ENCODE assay signal across 8 cellular contexts in the genomic region with DNA sequence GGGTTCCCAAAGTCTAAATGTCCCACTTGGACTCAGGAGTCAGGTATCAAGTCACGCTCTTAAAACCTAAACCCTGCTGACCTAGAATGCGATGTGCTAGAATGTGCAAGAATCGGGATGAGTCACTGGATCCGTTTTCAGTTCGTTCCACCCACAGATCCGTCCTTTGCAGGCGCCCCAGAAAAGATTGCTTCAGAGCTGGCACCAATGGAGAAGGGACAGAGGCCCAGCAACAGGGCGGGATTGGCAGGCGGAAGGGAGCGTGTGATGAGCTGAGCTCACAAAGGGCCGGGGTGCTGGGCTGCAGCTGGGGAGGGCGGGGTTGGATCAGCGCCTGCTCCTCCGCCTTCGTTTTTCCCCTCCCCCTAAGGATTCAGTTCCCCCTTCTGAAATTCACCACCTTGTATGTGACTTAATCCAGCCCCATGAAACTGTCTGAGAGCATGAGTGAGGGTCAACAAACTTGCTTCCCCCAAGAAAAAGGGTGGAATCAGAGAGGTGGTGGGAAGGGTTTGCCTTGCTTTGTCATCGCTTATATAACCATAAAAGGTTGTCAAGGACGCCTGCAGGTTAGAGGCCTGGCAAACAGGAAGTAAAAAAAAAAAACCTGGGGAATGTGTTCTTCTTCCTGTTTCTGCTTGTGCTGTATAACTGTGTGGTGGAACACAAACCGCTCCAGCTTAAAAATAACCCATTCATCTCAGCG. TPM values are rescaled to one million over a fixed set of nuclear protein-coding genes. Genes with fewer than 3 reads are reported as not detected.
DNase-seq lines count a peak whose midpoint lies in the region; ATAC-seq and TF ChIP-seq lines count a peak whose summit lies in the region.

No MANE protein-coding gene starts in this region.

- no peaks in the 10 kb centered on the region for H3K9me3 Mint-ChIP-seq in activated CD8-positive, alpha-beta memory T cell treated with anti-CD3 and anti-CD28 coated beads, Interleukin-2, amount 10 ng/mL, durations not matched to agents 7 days and 5 days (ENCODE audit: low read depth)
- H3K9me3 Mint-ChIP-seq in naive B cell, result peaks cover 0 to 10% (median 3%) of the 10 kb centered on the region in 7 donors

- TF ChIP-seq CTCF in BJ (IDR thresholded peaks at IDR 0.05; ENCODE audit: insufficient read depth, low read depth, low read length) (no peak), GM20000 (IDR thresholded peaks at IDR 0.05; ENCODE audit: extremely low read depth, missing control alignments) (no peak)

- DNase-seq in BJ (ENCODE audit: low read depth), result peak; percentile 99
- peak; percentile 76 for DNase-seq in GM20000 (ENCODE audit: low spot score)
- peak; percentile 100 for DNase-seq in HT1080 (ENCODE audit: low read depth)
- peak; percentile 98 for DNase-seq in activated CD8-positive, alpha-beta memory T cell treated with anti-CD3 and anti-CD28 coated beads, Interleukin-2, amount 10 ng/mL, durations not matched to agents 7 days and 5 days
- DNase-seq in naive B cell, result peak; percentile 92
- DNase-seq in stimulated activated naive CD8-positive, alpha-beta T cell treated with anti-CD3 and anti-CD28 coated beads, Interleukin-15, Interleukin-2, amounts not matched to agents 100 U/mL and 50 U/mL, for 24 hours, result peak; percentile 93
- no peak for DNase-seq in MV-4-11 (lab: John Stamatoyannopoulos, UW)

- peaks cover 22% of the 10 kb centered on the region for H3K36me3 Mint-ChIP-seq in activated CD8-positive, alpha-beta memory T cell treated with anti-CD3 and anti-CD28 coated beads, Interleukin-2, amount 10 ng/mL, durations not matched to agents 7 days and 5 days
- H3K36me3 Mint-ChIP-seq in naive B cell, result peaks cover 20 to 21% of the 10 kb centered on the region in 2 donors

- H3K27me3 ChIP-seq in BJ (ENCODE audit: control insufficient read depth, insufficient read depth, low read length), result no peaks in the 10 kb centered on the region

- CTCF ChIA-PET in BJ (lab: Yijun Ruan, JAX), result interaction anchor here (1.4 to 4.3 kb wide), 3 partner anchors 10 to 22 kb away, joined by 4 to 35 read pairs (median 10); no protein-coding TSS in a partner anchor
- CTCF ChIA-PET in activated CD8-positive, alpha-beta memory T cell treated with anti-CD3 and anti-CD28 coated beads, Interleukin-2, amount 10 ng/mL, durations not matched to agents 7 days and 5 days (lab: Charles Lee), result interaction anchor here (5.1 to 25.8 kb wide), 3 partner anchors 10 to 24 kb away, joined by 20 to 553 read pairs (median 60); no protein-coding TSS in a partner anchor

- peaks cover 4% of the 10 kb centered on the region for H3K27me3 Mint-ChIP-seq in activated CD8-positive, alpha-beta memory T cell treated with anti-CD3 and anti-CD28 coated beads, Interleukin-2, amount 10 ng/mL, durations not matched to agents 7 days and 5 days
- H3K27me3 Mint-ChIP-seq in naive B cell, result peaks cover 0 to 10% (median 3%) of the 10 kb centered on the region in 3 donors

- POLR2A ChIA-PET in BJ (lab: Charles Lee), result interaction anchor here (0.6 to 1.9 kb wide), 4 partner anchors 13 to 1751 kb away, joined by 3 to 5 read pairs (median 4); no protein-coding TSS in a partner anchor

- peak overlapping the region; percentile 100 for H3K27ac Mint-ChIP-seq in activated CD8-positive, alpha-beta memory T cell treated with anti-CD3 and anti-CD28 coated beads, Interleukin-2, amount 10 ng/mL, durations not matched to agents 7 days and 5 days
- H3K27ac Mint-ChIP-seq in naive B cell, result peak overlapping the region; percentile 92 to 100 (median 96)

- peaks cover 83% of the 10 kb centered on the region for H3K4me1 Mint-ChIP-seq in activated CD8-positive, alpha-beta memory T cell treated with anti-CD3 and anti-CD28 coated beads, Interleukin-2, amount 10 ng/mL, durations not matched to agents 7 days and 5 days
- H3K4me1 Mint-ChIP-seq in naive B cell, result peaks cover 79 to 92% (median 87%) of the 10 kb centered on the region in 3 donors

- H3K36me3 ChIP-seq in BJ (ENCODE audit: control insufficient read depth, insufficient read depth, low read length), result peaks cover 3% of the 10 kb centered on the region; the same call in 1 of the 2 replicates

- H3K4me3 ChIP-seq in BJ (ENCODE audit: low read depth, low read length), result peak overlapping the region; percentile 22; the same call in 1 of the 2 replicates

- peak; percentile 72 for ATAC-seq in activated CD8-positive, alpha-beta memory T cell treated with anti-CD3 and anti-CD28 coated beads, Interleukin-2, amount 10 ng/mL, durations not matched to agents 7 days and 5 days
- ATAC-seq in esophagus mucosa (peak; percentile 82), naive B cell (ENCODE audit: low read depth in 2 of 2) (peak; percentile 71 to 72)
- peak; percentile 67 for ATAC-seq in stimulated activated naive CD8-positive, alpha-beta T cell treated with anti-CD3 and anti-CD28 coated beads, Interleukin-15, Interleukin-2, amounts not matched to agents 100 U/mL and 50 U/mL, for 24 hours

- H3K4me3 Mint-ChIP-seq in activated CD8-positive, alpha-beta memory T cell treated with anti-CD3 and anti-CD28 coated beads, Interleukin-2, amount 10 ng/mL, durations not matched to agents 7 days and 5 days, result peak overlapping the region; percentile 98
- H3K4me3 Mint-ChIP-seq in naive B cell, result peak overlapping the region; percentile 84 to 100 (median 89)

RNA-seq across cellular contexts. Expression of a gene that starts 2.8 kb away (rescaled TPM):
- polyA plus RNA-seq in BJ (2011; rRNA removed) (1,715 and 2,374 TPM in 2 replicates), naive B cell (ENCODE audit: low read depth in 6 of 6) (1,000 to 10,000 TPM in 5 of 6 donors, 100 to 1,000 TPM in 1; 741 to 1,939 (median 1,380) TPM)
- polyA minus RNA-seq in BJ (2011; rRNA and poly(A)+ RNA removed), result 607 and 730 TPM in 2 replicates
- 1,483 and 1,600 TPM in 2 replicates for total RNA-seq in HT1080 (2014; rRNA removed; shearing (Covaris generic))
- polyA plus RNA-seq in HT1080 (2015; cell fraction: cytosol; rRNA removed), result 761 and 779 TPM in 2 replicates
- 1,911 and 1,983 TPM in 2 replicates for polyA plus RNA-seq in HT1080 (2015; cell fraction: nucleus; rRNA removed)
- total RNA-seq in activated CD8-positive, alpha-beta memory T cell treated with anti-CD3 and anti-CD28 coated beads, Interleukin-2, amount 10 ng/mL, durations not matched to agents 7 days and 5 days, result 1,000 to 10,000 TPM; 1,159 to 1,188 TPM
- total RNA-seq in esophagus mucosa, result 1,223 TPM

RNA-seq across cellular contexts. Expression of a gene that starts 53.6 kb away (rescaled TPM):
- polyA plus RNA-seq in BJ (2011; rRNA removed), result 12.6 and 38.4 TPM in 2 replicates
- polyA minus RNA-seq in BJ (2011; rRNA and poly(A)+ RNA removed), result 20.5 and 24.2 TPM in 2 replicates
- 18.6 and 19.5 TPM in 2 replicates for total RNA-seq in HT1080 (2014; rRNA removed; shearing (Covaris generic))
- polyA plus RNA-seq in HT1080 (2015; cell fraction: cytosol; rRNA removed), result 23.8 and 27.7 TPM in 2 replicates
- 41.9 and 46.0 TPM in 2 replicates for polyA plus RNA-seq in HT1080 (2015; cell fraction: nucleus; rRNA removed)
- total RNA-seq in activated CD8-positive, alpha-beta memory T cell treated with anti-CD3 and anti-CD28 coated beads, Interleukin-2, amount 10 ng/mL, durations not matched to agents 7 days and 5 days, result 10 to 100 TPM; 12.6 to 17.2 TPM
- 10.2 TPM for total RNA-seq in esophagus mucosa
- polyA plus RNA-seq in naive B cell (ENCODE audit: low read depth in 6 of 6), result 10 to 100 TPM in 4 of 6 donors, 1 to 10 TPM in 2; 4.1 to 20.8 (median 12.1) TPM
